In the genomic region with DNA sequence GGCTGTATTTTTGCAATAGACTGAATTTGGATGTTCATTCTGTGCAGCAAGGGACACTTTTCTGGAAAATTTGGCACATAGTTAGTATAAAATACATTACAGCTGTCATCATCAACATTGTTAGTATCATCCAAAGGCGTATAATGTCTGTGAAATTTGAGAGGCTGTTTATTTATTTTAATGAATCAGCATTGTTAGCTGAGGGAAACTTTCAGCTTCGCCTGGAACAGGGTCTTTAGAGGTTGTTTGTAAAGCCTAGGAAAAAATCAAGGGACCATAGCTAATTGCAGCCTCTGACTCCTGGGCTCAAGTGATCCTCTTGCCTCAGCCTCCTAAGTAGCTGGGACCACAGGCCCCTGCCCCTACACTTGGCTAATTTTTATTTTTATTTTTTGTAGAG, we compare ENCODE assay signal across 16 cellular contexts.
DNase-seq lines count a peak whose midpoint lies in the region; ATAC-seq and TF ChIP-seq lines count a peak whose summit lies in the region.
"Had no signal": no experiment of that assay in that cellular context is flagged by ENCODE, and none has a peak within 500 bp of the region (broad histone marks: within the 10 kb centered on the region; RNA-seq: fewer than 3 reads in every experiment).

No MANE protein-coding gene starts in this region.

- in situ Hi-C loops in brain microvascular endothelial cell (cut with HindIII; ENCODE audit: low pct_ligation_motif_present, low sequenced_read_pairs) = no loop called here

- no peak overlapping the region for H3K4me3 ChIP-seq in brain microvascular endothelial cell (ENCODE audit: low read depth, low read length)
- H3K4me3 ChIP-seq: sigmoid colon, transverse colon had no signal

- peak; percentile 51 for ATAC-seq in sciatic nerve
- ATAC-seq in GM19467 (IDR thresholded peaks at IDR 0.05; ENCODE audit: unreplicated experiment) = no peak
- ATAC-seq: effector memory CD8-positive, alpha-beta T cell; stimulated activated effector memory CD8-positive, alpha-beta T cell treated with anti-CD3 and anti-CD28 coated beads, Interleukin-12 subunit alpha, Interleukin-12 subunit beta, amount 100 ng/mL, for 72 hours had no signal

- H3K27me3 Mint-ChIP-seq in T-helper 2 cell treated with Interferon-gamma antibody and Interleukin-4, amounts not matched to agents 5 μg/mL and 100 μg/mL, for 36 hours (ENCODE audit: low read depth) = peaks cover 5% of the 10 kb centered on the region

- H3K36me3 Mint-ChIP-seq in T-helper 2 cell treated with Interferon-gamma antibody and Interleukin-4, amounts not matched to agents 5 μg/mL and 100 μg/mL, for 36 hours (ENCODE audit: low read depth) = no peaks in the 10 kb centered on the region
- H3K36me3 Mint-ChIP-seq: stimulated activated effector memory CD8-positive, alpha-beta T cell treated with anti-CD3 and anti-CD28 coated beads, Interleukin-12 subunit alpha, Interleukin-12 subunit beta, amount 100 ng/mL, for 72 hours had no signal

- H3K4me1 Mint-ChIP-seq in T-helper 2 cell treated with Interferon-gamma antibody and Interleukin-4, amounts not matched to agents 5 μg/mL and 100 μg/mL, for 36 hours (ENCODE audit: low read depth) = peaks cover under 1% of the 10 kb centered on the region
- H3K4me1 Mint-ChIP-seq: stimulated activated effector memory CD8-positive, alpha-beta T cell treated with anti-CD3 and anti-CD28 coated beads, Interleukin-12 subunit alpha, Interleukin-12 subunit beta, amount 100 ng/mL, for 72 hours had no signal

- H3K27me3 ChIP-seq in brain microvascular endothelial cell (replicated peaks) = no peaks in the 10 kb centered on the region
- H3K27me3 ChIP-seq: sigmoid colon, transverse colon had no signal

- H3K36me3 ChIP-seq in brain microvascular endothelial cell (replicated peaks) = no peaks in the 10 kb centered on the region
- H3K36me3 ChIP-seq: sigmoid colon, transverse colon had no signal

- TF ChIP-seq CTCF in brain microvascular endothelial cell (IDR thresholded peaks at IDR 0.05; ENCODE audit: low read depth, low read length, missing control alignments) = no peak

- no peaks in the 10 kb centered on the region for H3K9me3 Mint-ChIP-seq in T-helper 2 cell treated with Interferon-gamma antibody and Interleukin-4, amounts not matched to agents 5 μg/mL and 100 μg/mL, for 36 hours
- H3K9me3 Mint-ChIP-seq: effector memory CD8-positive, alpha-beta T cell; stimulated activated effector memory CD8-positive, alpha-beta T cell treated with anti-CD3 and anti-CD28 coated beads, Interleukin-12 subunit alpha, Interleukin-12 subunit beta, amount 100 ng/mL, for 72 hours; T-helper 1 cell treated with Interleukin-12 subunit alpha and Interleukin-12 subunit beta and Interleukin-4 antibody, amounts not matched to agents 30 μg/mL and 1 μg/mL, for 36 hours had no signal

- no peak overlapping the region for H3K27ac Mint-ChIP-seq in T-helper 2 cell treated with Interferon-gamma antibody and Interleukin-4, amounts not matched to agents 5 μg/mL and 100 μg/mL, for 36 hours
- H3K27ac Mint-ChIP-seq: effector memory CD8-positive, alpha-beta T cell; stimulated activated effector memory CD8-positive, alpha-beta T cell treated with anti-CD3 and anti-CD28 coated beads, Interleukin-12 subunit alpha, Interleukin-12 subunit beta, amount 100 ng/mL, for 72 hours; T-helper 1 cell treated with Interleukin-12 subunit alpha and Interleukin-12 subunit beta and Interleukin-4 antibody, amounts not matched to agents 30 μg/mL and 1 μg/mL, for 36 hours had no signal

- intact Hi-C loops in sciatic nerve (cut with DNase I) = no loop called here

- DNase-seq in NCI-H510A treated with DMSO at 0.1 percent for 48 hours (lab: John Stamatoyannopoulos, UW) = peak; percentile 30
- DNase-seq in NCI-H510A (lab: John Stamatoyannopoulos, UW) = no peak
- peak; percentile 83 for DNase-seq in M059J (ENCODE audit: low read depth)
- peak; percentile 16 for DNase-seq in brain microvascular endothelial cell
- DNase-seq in sciatic nerve (ENCODE audit: low spot score) = no peak
- no peak for DNase-seq in NCI-H1417 treated with DMSO at 0.1 percent for 48 hours (lab: John Stamatoyannopoulos, UW)
- DNase-seq in T-helper 2 cell treated with Interferon-gamma antibody and Interleukin-4, amounts not matched to agents 5 μg/mL and 100 μg/mL, for 36 hours (ENCODE audit: low spot score) = no peak
- DNase-seq: activated naive CD4-positive, alpha-beta T cell treated with Interleukin-2 at 50 U/mL for 16 hours; effector memory CD8-positive, alpha-beta T cell; mesendoderm; NCI-H524 treated with DMSO at 0.1 percent for 48 hours; sigmoid colon; transverse colon had no signal

- H3K4me3 Mint-ChIP-seq in T-helper 2 cell treated with Interferon-gamma antibody and Interleukin-4, amounts not matched to agents 5 μg/mL and 100 μg/mL, for 36 hours = no peak overlapping the region
- H3K4me3 Mint-ChIP-seq: effector memory CD8-positive, alpha-beta T cell; stimulated activated effector memory CD8-positive, alpha-beta T cell treated with anti-CD3 and anti-CD28 coated beads, Interleukin-12 subunit alpha, Interleukin-12 subunit beta, amount 100 ng/mL, for 72 hours; T-helper 1 cell treated with Interleukin-12 subunit alpha and Interleukin-12 subunit beta and Interleukin-4 antibody, amounts not matched to agents 30 μg/mL and 1 μg/mL, for 36 hours had no signal

- peak overlapping the region; percentile 26 for H3K27ac ChIP-seq in brain microvascular endothelial cell
- H3K27ac ChIP-seq: sigmoid colon, transverse colon had no signal

Comparison
In these comparisons a context has a peak if more than half of its experiments do, and no peak if none do; other contexts are left out.
1. DNase-seq: peak in NCI-H510A treated with DMSO at 0.1 percent for 48 hours (single experiment), M059J (single experiment) and brain microvascular endothelial cell (single experiment); none in NCI-H510A (single experiment), sciatic nerve (single experiment), NCI-H1417 treated with DMSO at 0.1 percent for 48 hours (single experiment) and T-helper 2 cell treated with Interferon-gamma antibody and Interleukin-4, amounts not matched to agents 5 μg/mL and 100 μg/mL, for 36 hours (single experiment).